In genomic region chr3:142118911-142119310, GRCh38 we compare ENCODE assay signal across 21 cellular contexts.
"Had no signal": no experiment of that assay in that cellular context is flagged by ENCODE, and none has a peak within 500 bp of the region (broad histone marks: within the 10 kb centered on the region; RNA-seq: fewer than 3 reads in every experiment).

No MANE protein-coding gene starts in this region.

- H3K9me3 ChIP-seq: colonic mucosa, gastrocnemius medialis, psoas muscle, stomach, thoracic aorta, transverse colon had no signal

- H3K27me3 ChIP-seq: colonic mucosa, gastrocnemius medialis, heart right ventricle, stomach, transverse colon had no signal

- ATAC-seq: gastrocnemius medialis; heart right ventricle; left lobe of liver; naive thymus-derived CD4-positive, alpha-beta T cell; psoas muscle; sciatic nerve had no signal

- H3K4me1 ChIP-seq: colonic mucosa had no signal

- H3K36me3 ChIP-seq: colonic mucosa, gastrocnemius medialis, heart right ventricle, stomach, thoracic aorta, transverse colon had no signal

- DNase-seq: colonic mucosa; dermis blood vessel endothelial cell; endodermal cell; erythroblast; gastrocnemius medialis; heart right ventricle; hypothalamus; islet precursor cell; mammary epithelial cell; naive thymus-derived CD4-positive, alpha-beta T cell; nephron progenitor cell; psoas muscle; stimulated activated CD4-positive, alpha-beta T cell treated with anti-CD3 and anti-CD28 coated beads, Interleukin-2, amount 100 ng/mL, for 24 hours; stimulated activated naive CD4-positive, alpha-beta T cell; stomach; substantia nigra; transverse colon had no signal

- H3K4me3 ChIP-seq: colonic mucosa, gastrocnemius medialis, heart right ventricle, psoas muscle, skin epidermis, stomach, thoracic aorta, transverse colon had no signal

- H3K27ac ChIP-seq: colonic mucosa, gastrocnemius medialis, heart right ventricle, psoas muscle, skin epidermis, stomach, thoracic aorta, transverse colon had no signal
